9 cellular contexts compared by ENCODE assay signal in the genomic region with DNA sequence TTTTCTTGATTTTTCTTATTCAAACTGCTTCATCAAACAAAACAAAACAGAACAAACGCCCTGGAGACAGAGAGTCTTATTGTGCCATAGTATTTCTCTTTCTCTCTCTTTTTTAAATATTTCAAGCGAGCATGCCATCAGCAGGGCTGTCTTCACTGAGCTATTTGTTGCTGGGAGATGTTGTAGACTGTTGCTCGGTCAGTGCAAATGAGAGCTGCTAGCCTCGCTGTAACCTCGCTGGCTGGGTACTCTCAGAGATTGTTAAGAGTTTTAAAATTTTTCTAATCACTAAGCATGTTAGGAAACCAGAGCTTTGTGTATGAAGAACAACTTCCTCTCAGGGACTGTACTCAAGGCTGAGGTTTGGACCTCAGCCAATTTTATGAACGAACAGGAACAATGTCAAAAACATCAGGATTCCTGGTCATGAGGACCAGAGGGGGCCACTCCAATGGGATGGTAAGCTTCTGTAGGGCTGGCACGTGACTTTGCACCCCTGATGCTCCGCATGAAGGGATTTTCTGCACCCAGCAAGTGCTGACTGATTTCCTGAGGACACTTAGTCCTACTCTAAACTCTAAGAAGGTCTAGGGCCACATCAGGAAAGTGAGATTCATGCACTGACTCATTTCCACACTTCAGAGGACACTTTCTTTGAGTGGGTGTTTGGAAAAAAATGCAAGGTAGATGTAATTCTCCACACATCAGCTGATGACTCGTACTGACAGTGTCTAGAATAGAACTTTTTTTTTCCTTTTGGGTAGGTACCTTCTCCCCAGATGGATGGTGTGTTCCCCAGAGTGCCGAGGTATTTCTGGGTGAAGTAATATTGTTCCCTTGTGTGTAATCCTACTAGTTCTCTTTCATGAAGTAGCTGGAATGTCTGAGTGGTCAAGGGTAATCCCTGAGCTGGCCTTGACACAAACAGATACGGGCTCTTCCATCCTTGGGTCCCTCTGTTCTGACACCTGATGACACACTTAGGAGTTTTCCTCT. TPM values are rescaled to one million over a fixed set of nuclear protein-coding genes. Genes with fewer than 3 reads are reported as not detected.
A peak's percentile ranks its signal among the peaks of the same experiment; 100 is the strongest.
DNase-seq lines count a peak whose midpoint lies in the region; ATAC-seq and TF ChIP-seq lines count a peak whose summit lies in the region.
"Had no signal": no experiment of that assay in that cellular context is flagged by ENCODE, and none has a peak within 500 bp of the region (broad histone marks: within the 10 kb centered on the region; RNA-seq: fewer than 3 reads in every experiment).

No MANE protein-coding gene starts in this region.

- no peaks in the 10 kb centered on the region for H3K9me3 ChIP-seq in gastrocnemius medialis

- peaks cover 38% of the 10 kb centered on the region for H3K4me1 Mint-ChIP-seq in activated CD4-positive, alpha-beta memory T cell treated with anti-CD3 and anti-CD28 coated beads, Interleukin-2, amount 10 ng/mL, durations not matched to agents 7 days and 5 days

- intact Hi-C loops in gastrocnemius medialis (cut with DNase I; ENCODE audit: low total_unique reads), result no loop called here

- H3K4me3 Mint-ChIP-seq in activated CD4-positive, alpha-beta memory T cell treated with anti-CD3 and anti-CD28 coated beads, Interleukin-2, amount 10 ng/mL, durations not matched to agents 7 days and 5 days, result peak overlapping the region; percentile 25

- peaks cover under 1% of the 10 kb centered on the region for H3K36me3 Mint-ChIP-seq in activated CD4-positive, alpha-beta memory T cell treated with anti-CD3 and anti-CD28 coated beads, Interleukin-2, amount 10 ng/mL, durations not matched to agents 7 days and 5 days (ENCODE audit: low read depth)

- DNase-seq in EH (ENCODE audit: low read depth) (peak; percentile 80), fibroblast of mammary gland (ENCODE audit: low read depth) (peak; percentile 97), gastrocnemius medialis (peak in 1 of 2 donors; percentile 44), epidermal melanocyte (ENCODE audit: insufficient read length, low spot score) (no peak), NCI-H1048 (lab: John Stamatoyannopoulos, UW) (no peak)
- DNase-seq in Jurkat, Clone E6-1 (ENCODE audit: low read depth, low spot score), result peak; percentile 54
- peak; percentile 42 for DNase-seq in activated CD4-positive, alpha-beta memory T cell treated with anti-CD3 and anti-CD28 coated beads, Interleukin-2, amount 10 ng/mL, durations not matched to agents 7 days and 5 days

- no peaks in the 10 kb centered on the region for H3K27me3 ChIP-seq in gastrocnemius medialis

- H3K4me1 ChIP-seq in gastrocnemius medialis, result peaks cover 24 to 37% of the 10 kb centered on the region in 2 donors

- H3K36me3 ChIP-seq in gastrocnemius medialis, result no peaks in the 10 kb centered on the region

- H3K27ac Mint-ChIP-seq in activated CD4-positive, alpha-beta memory T cell treated with anti-CD3 and anti-CD28 coated beads, Interleukin-2, amount 10 ng/mL, durations not matched to agents 7 days and 5 days, result peak overlapping the region; percentile 41

- H3K27ac ChIP-seq in gastrocnemius medialis, result peak overlapping the region; percentile 58 to 71 (median 67)

- in situ Hi-C loops in gastrocnemius medialis (cut with MboI; ENCODE audit: low sequenced_read_pairs in 4 of 4), result no loop called here

- no peak for TF ChIP-seq POLR2A in gastrocnemius medialis (IDR thresholded peaks at IDR 0.05)

- peak; percentile 88 for ATAC-seq in GM21529 (IDR thresholded peaks at IDR 0.05; ENCODE audit: unreplicated experiment)
- peak; percentile 72 to 77 for ATAC-seq in gastrocnemius medialis
- ATAC-seq: Panc1 had no signal

- POLR2A ChIA-PET in activated CD4-positive, alpha-beta memory T cell treated with anti-CD3 and anti-CD28 coated beads, Interleukin-2, amount 10 ng/mL, durations not matched to agents 7 days and 5 days (lab: Charles Lee), result interaction anchor here (0.7 to 1.5 kb wide), 10 partner anchors 9 to 158 kb away, joined by 3 to 7 read pairs (median 4); no protein-coding TSS in a partner anchor

- CTCF ChIA-PET in activated CD4-positive, alpha-beta memory T cell treated with anti-CD3 and anti-CD28 coated beads, Interleukin-2, amount 10 ng/mL, durations not matched to agents 7 days and 5 days (lab: Charles Lee), result interaction anchor here (0.7 to 1.7 kb wide), 4 partner anchors 20 to 158 kb away, joined by 3 to 6 read pairs (median 4); no protein-coding TSS in a partner anchor

- H3K4me3 ChIP-seq in Jurkat, Clone E6-1 (ENCODE audit: low read length), result no peak overlapping the region
- H3K4me3 ChIP-seq in fibroblast of mammary gland (ENCODE audit: control insufficient read depth, low read depth, low read length) (no peak overlapping the region), gastrocnemius medialis (no peak overlapping the region)

- peaks cover 4% of the 10 kb centered on the region for H3K27me3 Mint-ChIP-seq in activated CD4-positive, alpha-beta memory T cell treated with anti-CD3 and anti-CD28 coated beads, Interleukin-2, amount 10 ng/mL, durations not matched to agents 7 days and 5 days

- TF ChIP-seq CTCF in fibroblast of mammary gland (conservative IDR thresholded peaks at IDR 0.05; ENCODE audit: control insufficient read depth, insufficient read depth, low read depth, low read length) (no peak), gastrocnemius medialis (IDR thresholded peaks at IDR 0.05 in 4 of 5, conservative IDR thresholded peaks at IDR 0.05 in 1 of 5) (no peak)

- peaks cover under 1% of the 10 kb centered on the region for H3K9me3 Mint-ChIP-seq in activated CD4-positive, alpha-beta memory T cell treated with anti-CD3 and anti-CD28 coated beads, Interleukin-2, amount 10 ng/mL, durations not matched to agents 7 days and 5 days

RNA-seq across cellular contexts. Expression of a gene that starts 59.7 kb away (rescaled TPM):
- not detected for polyA plus RNA-seq in Jurkat, Clone E6-1 (2012; ENCODE audit: insufficient read depth, insufficient read length)
- total RNA-seq in activated CD4-positive, alpha-beta memory T cell treated with anti-CD3 and anti-CD28 coated beads, Interleukin-2, amount 10 ng/mL, durations not matched to agents 7 days and 5 days, result 1 to 10 TPM; 1.3 to 1.5 TPM
- 10 to 100 TPM; 17.6 to 23.3 (median 19.3) TPM for total RNA-seq in gastrocnemius medialis

Comparison
In these comparisons a context has a peak if more than half of its experiments do, and no peak if none do; other contexts are left out.
1. DNase-seq: peak in EH (single experiment), Jurkat, Clone E6-1 (single experiment), activated CD4-positive, alpha-beta memory T cell treated with anti-CD3 and anti-CD28 coated beads, Interleukin-2, amount 10 ng/mL, durations not matched to agents 7 days and 5 days (single experiment) and fibroblast of mammary gland (single experiment); none in epidermal melanocyte (single experiment) and NCI-H1048 (single experiment).
2. RNA of a gene that starts 59.7 kb away (total RNA-seq): 17.6 to 23.3 TPM in gastrocnemius medialis; 1.3 to 1.5 TPM in activated CD4-positive, alpha-beta memory T cell treated with anti-CD3 and anti-CD28 coated beads, Interleukin-2, amount 10 ng/mL, durations not matched to agents 7 days and 5 days; every median in the first group is over 4 times any median in the second.